1 cellular context compared by ENCODE assay signal in the genomic region with DNA sequence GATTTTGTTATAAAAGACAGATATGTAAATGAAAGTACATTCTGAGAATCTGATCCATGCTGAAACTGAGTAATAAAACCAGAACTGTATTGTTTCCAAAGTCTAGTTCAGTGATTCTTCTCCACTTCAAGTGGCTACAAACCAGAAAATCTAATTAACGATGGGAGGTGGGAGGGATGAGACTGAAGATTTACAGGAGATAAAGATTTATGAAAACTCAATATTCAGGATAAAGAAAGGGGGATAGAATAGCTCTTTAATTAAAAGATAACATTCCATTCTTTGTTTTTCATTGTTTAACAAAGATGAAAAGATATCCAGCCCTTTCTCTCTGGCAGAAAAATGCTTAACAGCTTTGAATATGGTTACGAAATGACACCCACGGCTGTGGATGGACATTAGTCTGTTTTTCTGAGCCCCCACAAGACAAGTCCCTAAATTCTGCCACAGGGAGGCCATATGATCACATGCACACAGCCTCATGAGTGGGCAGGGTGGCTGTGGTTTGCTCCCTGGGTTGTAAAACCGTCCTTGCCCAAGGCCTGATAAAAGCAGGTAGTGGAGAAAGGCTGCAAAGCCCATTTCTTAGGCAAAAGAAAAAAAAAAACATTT.
TF ChIP-seq lines count a peak whose summit lies in the region.

No MANE protein-coding gene starts in this region.

TF ChIP-seq in HEK293, 187 proteins besides CTCF, POLR2A, EP300 and RAD21 (continued from another document and continues in another):
- TF ChIP-seq, protein P1, sequence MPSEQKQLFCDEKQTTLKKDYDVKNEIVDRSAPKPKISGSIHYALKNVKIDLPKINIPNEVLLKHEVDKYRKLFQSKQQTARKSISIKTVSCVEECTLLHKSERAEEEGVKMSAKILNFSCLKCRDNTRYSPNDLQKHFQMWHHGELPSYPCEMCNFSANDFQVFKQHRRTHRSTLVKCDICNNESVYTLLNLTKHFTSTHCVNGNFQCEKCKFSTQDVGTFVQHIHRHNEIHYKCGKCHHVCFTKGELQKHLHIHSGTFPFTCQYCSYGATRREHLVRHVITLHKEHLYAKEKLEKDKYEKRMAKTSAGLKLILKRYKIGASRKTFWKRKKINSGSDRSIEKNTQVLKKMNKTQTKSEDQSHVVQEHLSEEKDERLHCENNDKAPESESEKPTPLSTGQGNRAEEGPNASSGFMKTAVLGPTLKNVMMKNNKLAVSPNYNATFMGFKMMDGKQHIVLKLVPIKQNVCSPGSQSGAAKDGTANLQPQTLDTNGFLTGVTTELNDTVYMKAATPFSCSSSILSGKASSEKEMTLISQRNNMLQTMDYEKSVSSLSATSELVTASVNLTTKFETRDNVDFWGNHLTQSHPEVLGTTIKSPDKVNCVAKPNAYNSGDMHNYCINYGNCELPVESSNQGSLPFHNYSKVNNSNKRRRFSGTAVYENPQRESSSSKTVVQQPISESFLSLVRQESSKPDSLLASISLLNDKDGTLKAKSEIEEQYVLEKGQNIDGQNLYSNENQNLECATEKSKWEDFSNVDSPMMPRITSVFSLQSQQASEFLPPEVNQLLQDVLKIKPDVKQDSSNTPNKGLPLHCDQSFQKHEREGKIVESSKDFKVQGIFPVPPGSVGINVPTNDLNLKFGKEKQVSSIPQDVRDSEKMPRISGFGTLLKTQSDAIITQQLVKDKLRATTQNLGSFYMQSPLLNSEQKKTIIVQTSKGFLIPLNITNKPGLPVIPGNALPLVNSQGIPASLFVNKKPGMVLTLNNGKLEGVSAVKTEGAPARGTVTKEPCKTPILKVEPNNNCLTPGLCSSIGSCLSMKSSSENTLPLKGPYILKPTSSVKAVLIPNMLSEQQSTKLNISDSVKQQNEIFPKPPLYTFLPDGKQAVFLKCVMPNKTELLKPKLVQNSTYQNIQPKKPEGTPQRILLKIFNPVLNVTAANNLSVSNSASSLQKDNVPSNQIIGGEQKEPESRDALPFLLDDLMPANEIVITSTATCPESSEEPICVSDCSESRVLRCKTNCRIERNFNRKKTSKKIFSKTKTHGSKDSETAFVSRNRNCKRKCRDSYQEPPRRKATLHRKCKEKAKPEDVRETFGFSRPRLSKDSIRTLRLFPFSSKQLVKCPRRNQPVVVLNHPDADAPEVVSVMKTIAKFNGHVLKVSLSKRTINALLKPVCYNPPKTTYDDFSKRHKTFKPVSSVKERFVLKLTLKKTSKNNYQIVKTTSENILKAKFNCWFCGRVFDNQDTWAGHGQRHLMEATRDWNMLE (tag by site-specific recombination; conservative IDR thresholded peaks at IDR 0.05; ENCODE audit: low read depth): no peak
- TF ChIP-seq, protein P2, sequence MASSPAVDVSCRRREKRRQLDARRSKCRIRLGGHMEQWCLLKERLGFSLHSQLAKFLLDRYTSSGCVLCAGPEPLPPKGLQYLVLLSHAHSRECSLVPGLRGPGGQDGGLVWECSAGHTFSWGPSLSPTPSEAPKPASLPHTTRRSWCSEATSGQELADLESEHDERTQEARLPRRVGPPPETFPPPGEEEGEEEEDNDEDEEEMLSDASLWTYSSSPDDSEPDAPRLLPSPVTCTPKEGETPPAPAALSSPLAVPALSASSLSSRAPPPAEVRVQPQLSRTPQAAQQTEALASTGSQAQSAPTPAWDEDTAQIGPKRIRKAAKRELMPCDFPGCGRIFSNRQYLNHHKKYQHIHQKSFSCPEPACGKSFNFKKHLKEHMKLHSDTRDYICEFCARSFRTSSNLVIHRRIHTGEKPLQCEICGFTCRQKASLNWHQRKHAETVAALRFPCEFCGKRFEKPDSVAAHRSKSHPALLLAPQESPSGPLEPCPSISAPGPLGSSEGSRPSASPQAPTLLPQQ (tag by site-specific recombination; IDR thresholded peaks at IDR 0.05): no peak
- TF ChIP-seq, protein P3, sequence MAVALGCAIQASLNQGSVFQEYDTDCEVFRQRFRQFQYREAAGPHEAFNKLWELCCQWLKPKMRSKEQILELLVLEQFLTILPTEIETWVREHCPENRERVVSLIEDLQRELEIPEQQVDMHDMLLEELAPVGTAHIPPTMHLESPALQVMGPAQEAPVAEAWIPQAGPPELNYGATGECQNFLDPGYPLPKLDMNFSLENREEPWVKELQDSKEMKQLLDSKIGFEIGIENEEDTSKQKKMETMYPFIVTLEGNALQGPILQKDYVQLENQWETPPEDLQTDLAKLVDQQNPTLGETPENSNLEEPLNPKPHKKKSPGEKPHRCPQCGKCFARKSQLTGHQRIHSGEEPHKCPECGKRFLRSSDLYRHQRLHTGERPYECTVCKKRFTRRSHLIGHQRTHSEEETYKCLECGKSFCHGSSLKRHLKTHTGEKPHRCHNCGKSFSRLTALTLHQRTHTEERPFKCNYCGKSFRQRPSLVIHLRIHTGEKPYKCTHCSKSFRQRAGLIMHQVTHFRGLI (tag by site-specific recombination; IDR thresholded peaks at IDR 0.05): no peak
- TF ChIP-seq RBAK (tag by site-specific recombination; IDR thresholded peaks at IDR 0.05) (no peak), ZNF37A (tag by site-specific recombination; IDR thresholded peaks at IDR 0.05) (no peak), ZNF248 (tag by site-specific recombination; IDR thresholded peaks at IDR 0.05) (no peak), ZNF776 (tag by site-specific recombination; IDR thresholded peaks at IDR 0.05; ENCODE audit: borderline replicate concordance) (no peak), HOXC10 (CRISPR knock-in tag; IDR thresholded peaks at IDR 0.05) (no peak), ZNF558 (tag by site-specific recombination; IDR thresholded peaks at IDR 0.05) (no peak), ZNF10 (tag by site-specific recombination; IDR thresholded peaks at IDR 0.05) (no peak), WT1 (tag by site-specific recombination; IDR thresholded peaks at IDR 0.05) (peak; percentile 65), ZNF596 (tag by site-specific recombination; IDR thresholded peaks at IDR 0.05) (no peak), ZNF521 (tag by site-specific recombination; IDR thresholded peaks at IDR 0.05) (no peak), ZNF529 (tag by site-specific recombination; IDR thresholded peaks at IDR 0.05; ENCODE audit: insufficient replicate concordance) (no peak), ZNF701 (tag by site-specific recombination; IDR thresholded peaks at IDR 0.05) (no peak), GLIS1 (tag by site-specific recombination; IDR thresholded peaks at IDR 0.05) (peak; percentile 44; the same call in 1 of the 2 replicates)
- TF ChIP-seq, protein P4, sequence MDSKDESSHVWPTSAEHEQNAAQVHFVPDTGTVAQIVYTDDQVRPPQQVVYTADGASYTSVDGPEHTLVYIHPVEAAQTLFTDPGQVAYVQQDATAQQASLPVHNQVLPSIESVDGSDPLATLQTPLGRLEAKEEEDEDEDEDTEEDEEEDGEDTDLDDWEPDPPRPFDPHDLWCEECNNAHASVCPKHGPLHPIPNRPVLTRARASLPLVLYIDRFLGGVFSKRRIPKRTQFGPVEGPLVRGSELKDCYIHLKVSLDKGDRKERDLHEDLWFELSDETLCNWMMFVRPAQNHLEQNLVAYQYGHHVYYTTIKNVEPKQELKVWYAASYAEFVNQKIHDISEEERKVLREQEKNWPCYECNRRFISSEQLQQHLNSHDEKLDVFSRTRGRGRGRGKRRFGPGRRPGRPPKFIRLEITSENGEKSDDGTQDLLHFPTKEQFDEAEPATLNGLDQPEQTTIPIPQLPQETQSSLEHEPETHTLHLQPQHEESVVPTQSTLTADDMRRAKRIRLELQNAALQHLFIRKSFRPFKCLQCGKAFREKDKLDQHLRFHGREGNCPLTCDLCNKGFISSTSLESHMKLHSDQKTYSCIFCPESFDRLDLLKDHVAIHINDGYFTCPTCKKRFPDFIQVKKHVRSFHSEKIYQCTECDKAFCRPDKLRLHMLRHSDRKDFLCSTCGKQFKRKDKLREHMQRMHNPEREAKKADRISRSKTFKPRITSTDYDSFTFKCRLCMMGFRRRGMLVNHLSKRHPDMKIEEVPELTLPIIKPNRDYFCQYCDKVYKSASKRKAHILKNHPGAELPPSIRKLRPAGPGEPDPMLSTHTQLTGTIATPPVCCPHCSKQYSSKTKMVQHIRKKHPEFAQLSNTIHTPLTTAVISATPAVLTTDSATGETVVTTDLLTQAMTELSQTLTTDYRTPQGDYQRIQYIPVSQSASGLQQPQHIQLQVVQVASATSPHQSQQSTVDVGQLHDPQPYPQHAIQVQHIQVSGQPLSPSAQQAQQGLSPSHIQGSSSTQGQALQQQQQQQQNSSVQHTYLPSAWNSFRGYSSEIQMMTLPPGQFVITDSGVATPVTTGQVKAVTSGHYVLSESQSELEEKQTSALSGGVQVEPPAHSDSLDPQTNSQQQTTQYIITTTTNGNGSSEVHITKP (tag by site-specific recombination; IDR thresholded peaks at IDR 0.05): peak; percentile 63
- TF ChIP-seq, protein P5, sequence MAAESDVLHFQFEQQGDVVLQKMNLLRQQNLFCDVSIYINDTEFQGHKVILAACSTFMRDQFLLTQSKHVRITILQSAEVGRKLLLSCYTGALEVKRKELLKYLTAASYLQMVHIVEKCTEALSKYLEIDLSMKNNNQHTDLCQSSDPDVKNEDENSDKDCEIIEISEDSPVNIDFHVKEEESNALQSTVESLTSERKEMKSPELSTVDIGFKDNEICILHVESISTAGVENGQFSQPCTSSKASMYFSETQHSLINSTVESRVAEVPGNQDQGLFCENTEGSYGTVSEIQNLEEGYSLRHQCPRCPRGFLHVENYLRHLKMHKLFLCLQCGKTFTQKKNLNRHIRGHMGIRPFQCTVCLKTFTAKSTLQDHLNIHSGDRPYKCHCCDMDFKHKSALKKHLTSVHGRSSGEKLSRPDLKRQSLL (tag by site-specific recombination; IDR thresholded peaks at IDR 0.05): no peak
- TF ChIP-seq, protein P6, sequence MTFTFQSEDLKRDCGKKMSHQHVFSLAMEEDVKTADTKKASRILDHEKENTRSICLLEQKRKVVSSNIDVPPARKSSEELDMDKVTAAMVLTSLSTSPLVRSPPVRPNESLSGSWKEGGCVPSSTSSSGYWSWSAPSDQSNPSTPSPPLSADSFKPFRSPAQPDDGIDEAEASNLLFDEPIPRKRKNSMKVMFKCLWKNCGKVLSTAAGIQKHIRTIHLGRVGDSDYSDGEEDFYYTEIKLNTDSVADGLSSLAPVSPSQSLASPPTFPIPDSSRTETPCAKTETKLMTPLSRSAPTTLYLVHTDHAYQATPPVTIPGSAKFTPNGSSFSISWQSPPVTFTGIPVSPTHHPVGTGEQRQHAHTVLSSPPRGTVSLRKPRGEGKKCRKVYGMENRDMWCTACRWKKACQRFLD (tag by site-specific recombination; IDR thresholded peaks at IDR 0.05): no peak
- TF ChIP-seq, protein P7, sequence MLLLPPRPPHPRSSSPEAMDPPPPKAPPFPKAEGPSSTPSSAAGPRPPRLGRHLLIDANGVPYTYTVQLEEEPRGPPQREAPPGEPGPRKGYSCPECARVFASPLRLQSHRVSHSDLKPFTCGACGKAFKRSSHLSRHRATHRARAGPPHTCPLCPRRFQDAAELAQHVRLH (tag by site-specific recombination; IDR thresholded peaks at IDR 0.05): no peak
- TF ChIP-seq, protein P8, sequence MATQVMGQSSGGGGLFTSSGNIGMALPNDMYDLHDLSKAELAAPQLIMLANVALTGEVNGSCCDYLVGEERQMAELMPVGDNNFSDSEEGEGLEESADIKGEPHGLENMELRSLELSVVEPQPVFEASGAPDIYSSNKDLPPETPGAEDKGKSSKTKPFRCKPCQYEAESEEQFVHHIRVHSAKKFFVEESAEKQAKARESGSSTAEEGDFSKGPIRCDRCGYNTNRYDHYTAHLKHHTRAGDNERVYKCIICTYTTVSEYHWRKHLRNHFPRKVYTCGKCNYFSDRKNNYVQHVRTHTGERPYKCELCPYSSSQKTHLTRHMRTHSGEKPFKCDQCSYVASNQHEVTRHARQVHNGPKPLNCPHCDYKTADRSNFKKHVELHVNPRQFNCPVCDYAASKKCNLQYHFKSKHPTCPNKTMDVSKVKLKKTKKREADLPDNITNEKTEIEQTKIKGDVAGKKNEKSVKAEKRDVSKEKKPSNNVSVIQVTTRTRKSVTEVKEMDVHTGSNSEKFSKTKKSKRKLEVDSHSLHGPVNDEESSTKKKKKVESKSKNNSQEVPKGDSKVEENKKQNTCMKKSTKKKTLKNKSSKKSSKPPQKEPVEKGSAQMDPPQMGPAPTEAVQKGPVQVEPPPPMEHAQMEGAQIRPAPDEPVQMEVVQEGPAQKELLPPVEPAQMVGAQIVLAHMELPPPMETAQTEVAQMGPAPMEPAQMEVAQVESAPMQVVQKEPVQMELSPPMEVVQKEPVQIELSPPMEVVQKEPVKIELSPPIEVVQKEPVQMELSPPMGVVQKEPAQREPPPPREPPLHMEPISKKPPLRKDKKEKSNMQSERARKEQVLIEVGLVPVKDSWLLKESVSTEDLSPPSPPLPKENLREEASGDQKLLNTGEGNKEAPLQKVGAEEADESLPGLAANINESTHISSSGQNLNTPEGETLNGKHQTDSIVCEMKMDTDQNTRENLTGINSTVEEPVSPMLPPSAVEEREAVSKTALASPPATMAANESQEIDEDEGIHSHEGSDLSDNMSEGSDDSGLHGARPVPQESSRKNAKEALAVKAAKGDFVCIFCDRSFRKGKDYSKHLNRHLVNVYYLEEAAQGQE (tag by site-specific recombination; IDR thresholded peaks at IDR 0.05): no peak
- TF ChIP-seq, protein P9, sequence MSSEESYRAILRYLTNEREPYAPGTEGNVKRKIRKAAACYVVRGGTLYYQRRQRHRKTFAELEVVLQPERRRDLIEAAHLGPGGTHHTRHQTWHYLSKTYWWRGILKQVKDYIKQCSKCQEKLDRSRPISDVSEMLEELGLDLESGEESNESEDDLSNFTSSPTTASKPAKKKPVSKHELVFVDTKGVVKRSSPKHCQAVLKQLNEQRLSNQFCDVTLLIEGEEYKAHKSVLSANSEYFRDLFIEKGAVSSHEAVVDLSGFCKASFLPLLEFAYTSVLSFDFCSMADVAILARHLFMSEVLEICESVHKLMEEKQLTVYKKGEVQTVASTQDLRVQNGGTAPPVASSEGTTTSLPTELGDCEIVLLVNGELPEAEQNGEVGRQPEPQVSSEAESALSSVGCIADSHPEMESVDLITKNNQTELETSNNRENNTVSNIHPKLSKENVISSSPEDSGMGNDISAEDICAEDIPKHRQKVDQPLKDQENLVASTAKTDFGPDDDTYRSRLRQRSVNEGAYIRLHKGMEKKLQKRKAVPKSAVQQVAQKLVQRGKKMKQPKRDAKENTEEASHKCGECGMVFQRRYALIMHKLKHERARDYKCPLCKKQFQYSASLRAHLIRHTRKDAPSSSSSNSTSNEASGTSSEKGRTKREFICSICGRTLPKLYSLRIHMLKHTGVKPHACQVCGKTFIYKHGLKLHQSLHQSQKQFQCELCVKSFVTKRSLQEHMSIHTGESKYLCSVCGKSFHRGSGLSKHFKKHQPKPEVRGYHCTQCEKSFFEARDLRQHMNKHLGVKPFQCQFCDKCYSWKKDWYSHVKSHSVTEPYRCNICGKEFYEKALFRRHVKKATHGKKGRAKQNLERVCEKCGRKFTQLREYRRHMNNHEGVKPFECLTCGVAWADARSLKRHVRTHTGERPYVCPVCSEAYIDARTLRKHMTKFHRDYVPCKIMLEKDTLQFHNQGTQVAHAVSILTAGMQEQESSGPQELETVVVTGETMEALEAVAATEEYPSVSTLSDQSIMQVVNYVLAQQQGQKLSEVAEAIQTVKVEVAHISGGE (tag by site-specific recombination; conservative IDR thresholded peaks at IDR 0.05; ENCODE audit: low read depth): no peak
- TF ChIP-seq, protein P10, sequence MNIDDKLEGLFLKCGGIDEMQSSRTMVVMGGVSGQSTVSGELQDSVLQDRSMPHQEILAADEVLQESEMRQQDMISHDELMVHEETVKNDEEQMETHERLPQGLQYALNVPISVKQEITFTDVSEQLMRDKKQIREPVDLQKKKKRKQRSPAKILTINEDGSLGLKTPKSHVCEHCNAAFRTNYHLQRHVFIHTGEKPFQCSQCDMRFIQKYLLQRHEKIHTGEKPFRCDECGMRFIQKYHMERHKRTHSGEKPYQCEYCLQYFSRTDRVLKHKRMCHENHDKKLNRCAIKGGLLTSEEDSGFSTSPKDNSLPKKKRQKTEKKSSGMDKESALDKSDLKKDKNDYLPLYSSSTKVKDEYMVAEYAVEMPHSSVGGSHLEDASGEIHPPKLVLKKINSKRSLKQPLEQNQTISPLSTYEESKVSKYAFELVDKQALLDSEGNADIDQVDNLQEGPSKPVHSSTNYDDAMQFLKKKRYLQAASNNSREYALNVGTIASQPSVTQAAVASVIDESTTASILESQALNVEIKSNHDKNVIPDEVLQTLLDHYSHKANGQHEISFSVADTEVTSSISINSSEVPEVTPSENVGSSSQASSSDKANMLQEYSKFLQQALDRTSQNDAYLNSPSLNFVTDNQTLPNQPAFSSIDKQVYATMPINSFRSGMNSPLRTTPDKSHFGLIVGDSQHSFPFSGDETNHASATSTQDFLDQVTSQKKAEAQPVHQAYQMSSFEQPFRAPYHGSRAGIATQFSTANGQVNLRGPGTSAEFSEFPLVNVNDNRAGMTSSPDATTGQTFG (tag by site-specific recombination; IDR thresholded peaks at IDR 0.05; ENCODE audit: borderline replicate concordance): no peak
